In the genomic region with DNA sequence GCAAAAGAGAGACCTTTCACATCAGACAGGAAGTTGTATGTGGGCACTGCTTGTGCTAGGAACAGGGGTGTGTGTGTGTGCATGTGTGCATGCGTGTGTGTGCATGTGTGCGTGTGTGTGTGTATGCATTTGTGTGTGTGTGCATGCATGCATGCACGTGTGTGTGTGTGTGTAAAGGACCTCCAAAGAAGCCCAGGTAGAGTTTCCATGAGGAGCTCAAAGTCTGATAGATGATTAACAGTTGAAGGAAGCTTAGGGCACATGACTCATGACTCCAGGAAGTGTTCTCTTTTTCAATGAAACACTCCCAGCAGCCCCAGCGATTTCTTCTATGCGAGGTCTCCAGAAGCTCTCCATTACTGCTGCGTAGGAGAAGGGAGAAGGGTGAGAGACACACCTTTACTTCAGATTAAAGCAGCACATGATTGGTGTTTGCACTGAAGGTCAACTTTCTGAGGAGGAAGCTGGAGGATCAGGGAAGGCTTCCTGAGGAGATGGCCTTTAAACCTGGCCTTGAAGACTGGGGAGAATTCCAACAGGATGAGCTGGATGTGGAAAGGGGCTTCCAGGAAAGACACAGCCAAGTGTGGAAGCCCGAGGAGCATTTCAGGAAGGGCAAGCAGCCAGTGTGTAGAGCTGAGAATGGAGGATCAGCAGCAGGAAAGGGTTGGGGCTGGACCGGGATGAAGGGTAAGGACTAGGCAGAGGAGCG, we compare ENCODE assay signal across 13 cellular contexts.
A peak's percentile ranks its signal among the peaks of the same experiment; 100 is the strongest.
DNase-seq lines count a peak whose midpoint lies in the region; ATAC-seq, FAIRE-seq and TF ChIP-seq lines count a peak whose summit lies in the region.
"Had no signal": no experiment of that assay in that cellular context is flagged by ENCODE, and none has a peak within 500 bp of the region (broad histone marks: within the 10 kb centered on the region; RNA-seq: fewer than 3 reads in every experiment).

No MANE protein-coding gene starts in this region.

- H3K27ac Mint-ChIP-seq in glutamatergic neuron (ENCODE audit: unreplicated experiment) = no peak overlapping the region

- H3K9me3 Mint-ChIP-seq in glutamatergic neuron (ENCODE audit: unreplicated experiment) = peaks cover 3% of the 10 kb centered on the region

- peaks cover 18 to 36% (median 21%) of the 10 kb centered on the region in 11 experiments for H3K9me3 ChIP-seq in BLaER1 treated with 17β-estradiol and CSF1 and Interleukin-3, amounts not matched to agents 10 nM and 100 nM (replicated peaks in 1 of 11)
- no peaks in the 10 kb centered on the region for H3K9me3 ChIP-seq in hepatocyte (ENCODE audit: low read depth)
- H3K9me3 ChIP-seq: testis had no signal

- no peak overlapping the region for H3K4me3 Mint-ChIP-seq in glutamatergic neuron (ENCODE audit: unreplicated experiment)

- H3K4me1 ChIP-seq in BLaER1 treated with 17β-estradiol and CSF1 and Interleukin-3, amounts not matched to agents 10 nM and 100 nM = peaks cover 9 to 22% (median 14%) of the 10 kb centered on the region in 10 experiments; a peak in 19 of 20 replicates
- no peaks in the 10 kb centered on the region for H3K4me1 ChIP-seq in hepatocyte (ENCODE audit: insufficient read depth)
- H3K4me1 ChIP-seq: testis had no signal

- no peaks in the 10 kb centered on the region for H3K9me2 ChIP-seq in hepatocyte (replicated peaks; ENCODE audit: insufficient read depth)

- no peaks in the 10 kb centered on the region for H3K4me1 Mint-ChIP-seq in glutamatergic neuron (ENCODE audit: low read depth, unreplicated experiment)

- no peaks in the 10 kb centered on the region for H3K27me3 Mint-ChIP-seq in glutamatergic neuron (ENCODE audit: unreplicated experiment)

- H4K20me1 ChIP-seq in BLaER1 treated with 17β-estradiol and CSF1 and Interleukin-3, amounts not matched to agents 10 nM and 100 nM = no peaks in the 10 kb centered on the region
- no peaks in the 10 kb centered on the region for H4K20me1 ChIP-seq in hepatocyte (ENCODE audit: insufficient read depth, poor library complexity, severe bottlenecking)

- H3K36me3 Mint-ChIP-seq in glutamatergic neuron (ENCODE audit: unreplicated experiment) = peaks cover 3% of the 10 kb centered on the region

- whole genome bisulfite sequencing in hepatocyte (ENCODE audit: low lambda C conversion rate, missing lambda C conversion rate) = 84% methylated on average over 9 of the region's 9 CpGs

- TF ChIP-seq CTCF in hepatocyte (IDR thresholded peaks at IDR 0.05; ENCODE audit: poor library complexity) (no peak), coronary artery (IDR thresholded peaks at IDR 0.05) (no peak), glutamatergic neuron (IDR thresholded peaks at IDR 0.05; ENCODE audit: partially characterized antibody, unreplicated experiment) (no peak)

- H3K79me2 ChIP-seq in hepatocyte = no peaks in the 10 kb centered on the region

- no peaks in the 10 kb centered on the region for H3K27me3 ChIP-seq in BLaER1 treated with 17β-estradiol and CSF1 and Interleukin-3, amounts not matched to agents 10 nM and 100 nM
- H3K27me3 ChIP-seq in hepatocyte = no peaks in the 10 kb centered on the region
- H3K27me3 ChIP-seq: testis had no signal

- H3K36me3 ChIP-seq in BLaER1 treated with 17β-estradiol and CSF1 and Interleukin-3, amounts not matched to agents 10 nM and 100 nM = peaks cover 0 to 4% (median 0%) of the 10 kb centered on the region in 11 experiments; a peak in 1 of 22 replicates
- no peaks in the 10 kb centered on the region for H3K36me3 ChIP-seq in hepatocyte (replicated peaks; ENCODE audit: insufficient read depth, low read depth)
- H3K36me3 ChIP-seq: WERI-Rb-1 had no signal

- H3K27ac ChIP-seq in BLaER1 treated with 17β-estradiol and CSF1 and Interleukin-3, amounts not matched to agents 10 nM and 100 nM = no peak overlapping the region
- H3K27ac ChIP-seq in hepatocyte (no peak overlapping the region), coronary artery (no peak overlapping the region)
- H3K27ac ChIP-seq: testis, WERI-Rb-1 had no signal

- peak; percentile 21 for ATAC-seq in GM18909 (IDR thresholded peaks at IDR 0.05; ENCODE audit: poor library complexity, unreplicated experiment)
- ATAC-seq: Right ventricle myocardium inferior had no signal

- H3K4me2 ChIP-seq in BLaER1 treated with 17β-estradiol and CSF1 and Interleukin-3, amounts not matched to agents 10 nM and 100 nM = peak overlapping the region in 9 of 11 experiments; percentile 4 to 44 (median 26); a peak in 14 of 22 replicates
- H3K4me2 ChIP-seq in hepatocyte = no peak overlapping the region

- no peak overlapping the region for H3K9ac ChIP-seq in BLaER1 treated with 17β-estradiol and CSF1 and Interleukin-3, amounts not matched to agents 10 nM and 100 nM

- FAIRE-seq in RCC 7860 (lab: Jason Lieb, UNC) (no peak), frontal cortex (lab: Jason Lieb, UNC) (no peak)

- peak; percentile 48 for DNase-seq in RCC 7860 (ENCODE audit: low spot score)
- peak; percentile 41 for DNase-seq in hepatocyte (ENCODE audit: low spot score)
- no peak for DNase-seq in frontal cortex (ENCODE audit: low spot score in 2 of 2)
- no peak for DNase-seq in NCI-H510A (lab: John Stamatoyannopoulos, UW)
- DNase-seq in coronary artery (ENCODE audit: low spot score) = no peak
- no peak for DNase-seq in glutamatergic neuron
- DNase-seq: amniotic stem cell; effector CD8-positive, alpha-beta T cell; testis; WERI-Rb-1 had no signal

- no peak overlapping the region for H3K4me3 ChIP-seq in BLaER1 treated with 17β-estradiol and CSF1 and Interleukin-3, amounts not matched to agents 10 nM and 100 nM
- no peak overlapping the region for H3K4me3 ChIP-seq in hepatocyte
- H3K4me3 ChIP-seq in coronary artery = no peak overlapping the region
- H3K4me3 ChIP-seq: testis had no signal

- no peak overlapping the region for H2AFZ ChIP-seq in hepatocyte

Comparison
In these comparisons a context has a peak if more than half of its experiments do, and no peak if none do; other contexts are left out.
1. DNase-seq: peak in RCC 7860 (single experiment) and hepatocyte (single experiment); none in frontal cortex (0 of 2), NCI-H510A (single experiment), coronary artery (single experiment) and glutamatergic neuron (single experiment).